In the genomic region with DNA sequence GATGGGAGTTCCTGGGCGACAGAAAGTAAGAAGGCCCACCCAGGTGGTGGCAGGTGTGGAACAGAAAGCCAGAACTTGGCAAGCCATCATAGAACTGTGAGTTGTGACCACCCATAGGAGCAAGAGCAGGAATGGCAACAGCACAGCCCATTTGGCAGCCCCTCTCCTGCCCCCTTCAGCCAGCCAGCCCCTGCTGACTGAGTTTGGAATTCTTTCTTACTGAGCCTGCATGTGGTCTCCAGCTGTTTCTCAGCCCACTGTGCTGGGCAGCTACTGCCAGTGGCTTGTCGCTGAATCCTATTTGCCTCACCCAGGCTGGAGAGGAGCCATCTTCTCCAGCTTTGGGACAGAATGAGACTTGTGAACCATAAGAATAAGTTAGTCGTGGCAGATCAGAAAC, we compare ENCODE assay signal across 1 cellular context.
TF ChIP-seq lines count a peak whose summit lies in the region.

No MANE protein-coding gene starts in this region.

TF ChIP-seq in H1, 55 proteins besides CTCF, POLR2A, EP300 and RAD21:
- TF ChIP-seq TEAD4 (IDR thresholded peaks at IDR 0.05; ENCODE audit: low read depth, low read length) (peak; percentile 30; the same call in 1 of the 2 replicates), CEBPB (IDR thresholded peaks at IDR 0.05; ENCODE audit: low read depth, low read length) (no peak)
TF ChIP-seq in H1: peak in this region for 1.
